ENCODE assay signal across 9 cellular contexts in the genomic region with DNA sequence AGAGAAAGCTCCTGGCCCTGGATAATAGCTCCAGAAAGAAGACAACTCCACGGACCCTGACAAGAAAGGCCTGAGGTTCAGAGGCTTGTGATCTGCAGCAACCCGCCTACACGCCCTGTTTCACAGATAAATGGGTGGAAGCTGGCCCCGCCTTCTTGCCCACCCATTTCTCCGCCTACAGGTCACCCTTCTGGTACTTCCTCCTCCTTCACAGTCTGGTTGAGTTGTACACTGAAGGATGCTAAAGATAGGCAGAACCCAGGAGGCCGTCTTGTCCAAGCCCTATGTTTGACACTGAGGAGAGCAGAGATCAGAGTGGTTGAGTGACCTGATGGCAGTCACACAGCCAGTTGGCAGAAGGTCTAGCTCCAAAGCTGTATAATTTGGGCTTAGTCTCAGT. TPM values are rescaled to one million over a fixed set of nuclear protein-coding genes. Genes with fewer than 3 reads are reported as not detected.
DNase-seq lines count a peak whose midpoint lies in the region; ATAC-seq and TF ChIP-seq lines count a peak whose summit lies in the region.
"Had no signal": no experiment of that assay in that cellular context is flagged by ENCODE, and none has a peak within 500 bp of the region (broad histone marks: within the 10 kb centered on the region; RNA-seq: fewer than 3 reads in every experiment).

No MANE protein-coding gene starts in this region.

- H3K27me3 ChIP-seq in neuronal stem cell (ENCODE audit: control insufficient read depth in 3 of 3, insufficient read depth in 3 of 3, low read depth in 1 of 3, low read length in 3 of 3) (peaks cover 0 to 26% (median 0%) of the 10 kb centered on the region in 3 experiments), thyroid gland (no peaks in the 10 kb centered on the region)

- no peak overlapping the region for H2BK12ac ChIP-seq in neuronal stem cell (ENCODE audit: low read length)

- H3K9me3 ChIP-seq in neuronal stem cell (replicated peaks in 1 of 2; ENCODE audit: control insufficient read depth in 2 of 2, insufficient read depth in 1 of 2, low read depth in 1 of 2, low read length in 2 of 2) = no peaks in the 10 kb centered on the region
- H3K9me3 ChIP-seq in thyroid gland = no peaks in the 10 kb centered on the region

- no peak overlapping the region for H2BK120ac ChIP-seq in neuronal stem cell (ENCODE audit: low read depth, low read length)

- H3K4me3 ChIP-seq in neuronal stem cell (ENCODE audit: low read length in 2 of 2) (no peak overlapping the region), thyroid gland (replicated peaks in 1 of 3) (no peak overlapping the region)

- H3K27ac ChIP-seq in neuronal stem cell (replicated peaks; ENCODE audit: low read length) (no peak overlapping the region), thyroid gland (no peak overlapping the region)
- H3K27ac ChIP-seq: HL-60 had no signal

- no peaks in the 10 kb centered on the region for H3K36me3 ChIP-seq in neuronal stem cell (replicated peaks in 1 of 2; ENCODE audit: control insufficient read depth in 2 of 2, insufficient read depth in 2 of 2, low read length in 2 of 2)
- no peaks in the 10 kb centered on the region for H3K36me3 ChIP-seq in thyroid gland

- no peak overlapping the region for H3K9ac ChIP-seq in neuronal stem cell (ENCODE audit: low read depth, low read length, poor library complexity)

- no peak overlapping the region for H2BK15ac ChIP-seq in neuronal stem cell (ENCODE audit: low read length)

- no peak overlapping the region for H3K23ac ChIP-seq in neuronal stem cell (ENCODE audit: low read depth, low read length, poor library complexity)

- peak; percentile 32 for DNase-seq in activated CD4-positive, alpha-beta T cell treated with anti-CD3 and anti-CD28 coated beads, Interleukin-2, amount 50 U/mL, for 1 hour
- DNase-seq in neuronal stem cell (ENCODE audit: low spot score) (no peak), NCI-H526 (lab: John Stamatoyannopoulos, UW) (no peak), amygdala (lab: John Stamatoyannopoulos, UW) (no peak), thyroid gland (no peak)

- no peaks in the 10 kb centered on the region for H3K79me1 ChIP-seq in neuronal stem cell (ENCODE audit: low read depth, low read length)

- no peak overlapping the region for H3K18ac ChIP-seq in neuronal stem cell (ENCODE audit: low read length)

- H2BK5ac ChIP-seq in neuronal stem cell (ENCODE audit: low read length) = no peak overlapping the region

- no peak overlapping the region for H3K4ac ChIP-seq in neuronal stem cell (ENCODE audit: low read length)

- no peak overlapping the region for H4K91ac ChIP-seq in neuronal stem cell (ENCODE audit: low read depth, low read length, poor library complexity)

- no peak overlapping the region for H3K14ac ChIP-seq in neuronal stem cell (ENCODE audit: low read length)

- intact Hi-C loops in thyroid gland (cut with DNase I) = no loop called here

- no peak for TF ChIP-seq POLR2A in thyroid gland (IDR thresholded peaks at IDR 0.05)

- no peak overlapping the region for H3K4me2 ChIP-seq in neuronal stem cell (ENCODE audit: insufficient read depth, low read length, poor library complexity, severe bottlenecking)

- ATAC-seq in GM18868 (IDR thresholded peaks at IDR 0.05; ENCODE audit: unreplicated experiment) = peak; percentile 89
- peak; percentile 60 for ATAC-seq in HG03280 (IDR thresholded peaks at IDR 0.05; ENCODE audit: unreplicated experiment)
- no peak for ATAC-seq in HG02610 (IDR thresholded peaks at IDR 0.05; ENCODE audit: unreplicated experiment)

- H3K4me1 ChIP-seq in neuronal stem cell (ENCODE audit: control insufficient read depth in 2 of 2, insufficient read depth in 1 of 2, low read depth in 1 of 2, low read length in 2 of 2) (peaks cover 0 to 6% of the 10 kb centered on the region in 2 donors), thyroid gland (no peaks in the 10 kb centered on the region)

- peak overlapping the region; percentile 60 for H2AK5ac ChIP-seq in neuronal stem cell (ENCODE audit: low read depth, low read length)

- TF ChIP-seq CTCF in thyroid gland (IDR thresholded peaks at IDR 0.05) = no peak

- WGBS in neuronal stem cell (ENCODE audit: extremely low coverage in 2 of 2, insufficient read length in 2 of 2, insufficient replicate concordance in 1 of 2), 2 donors = no CpG with 5 or more reads among the region's 6 CpGs
- WGBS in thyroid gland, 2 donors = 85 to 90% methylated on average over 6 of the region's 6 CpGs

- H2AFZ ChIP-seq in neuronal stem cell (ENCODE audit: low read length) = no peak overlapping the region

- H4K8ac ChIP-seq in neuronal stem cell (ENCODE audit: low read depth, low read length) = no peak overlapping the region

RNA-seq across cellular contexts. Expression of a gene that starts 34.2 kb away (rescaled TPM):
- 3.4 TPM for polyA plus RNA-seq in neuronal stem cell (2013, experiment 1 of 2)
- 1.9 TPM for polyA plus RNA-seq in neuronal stem cell (2013, experiment 2 of 2)
- total RNA-seq in thyroid gland = 1 to 10 TPM in 3 of 4 donors, under 1 TPM in 1; 0.83 to 3.9 (median 1.6) TPM
